25 cellular contexts compared by ENCODE assay signal in the genomic region with DNA sequence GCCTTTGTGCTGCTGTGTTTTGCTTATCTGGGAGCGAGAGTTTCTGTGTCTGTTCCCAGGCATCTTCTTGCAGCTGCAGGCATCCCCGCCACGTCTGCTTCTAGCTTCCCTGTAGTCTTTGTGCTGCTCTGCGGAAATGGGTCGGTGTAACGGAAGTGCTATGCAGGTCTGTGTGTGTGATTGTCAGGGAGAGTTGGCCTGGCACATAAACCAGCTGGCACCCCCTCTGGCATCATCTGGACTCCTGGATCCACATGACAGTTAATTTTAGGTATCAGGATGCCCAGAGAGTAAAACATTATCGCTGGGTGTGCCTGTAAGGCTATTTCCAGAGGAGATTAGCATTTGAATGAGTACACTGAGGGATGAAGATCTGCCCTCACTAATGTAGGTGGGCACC. TPM values are rescaled to one million over a fixed set of nuclear protein-coding genes. Genes with fewer than 3 reads are reported as not detected.
DNase-seq lines count a peak whose midpoint lies in the region; ATAC-seq and TF ChIP-seq lines count a peak whose summit lies in the region.
"Had no signal": no experiment of that assay in that cellular context is flagged by ENCODE, and none has a peak within 500 bp of the region (broad histone marks: within the 10 kb centered on the region; RNA-seq: fewer than 3 reads in every experiment).

No MANE protein-coding gene starts in this region.

- H3K27me3 ChIP-seq in CD8-positive, alpha-beta T cell (ENCODE audit: insufficient read depth, low read length) = no peaks in the 10 kb centered on the region
- no peaks in the 10 kb centered on the region for H3K27me3 ChIP-seq in prostate gland (replicated peaks; ENCODE audit: insufficient read depth)

- no peak for DNase-seq in activated CD8-positive, alpha-beta memory T cell treated with anti-CD3 and anti-CD28 coated beads, Interleukin-2, amount 10 ng/mL, durations not matched to agents 7 days and 5 days
- no peak for DNase-seq in activated CD8-positive, alpha-beta memory T cell treated with anti-CD3 and anti-CD28 coated beads, Interleukin-2, amount 50 U/mL, for 4 hours
- no peak for DNase-seq in CD8-positive, alpha-beta T cell
- DNase-seq in activated T-helper 1 cell treated with anti-CD3 and anti-CD28 coated beads, Interleukin-12 subunit alpha, Interleukin-12 subunit beta, Interleukin-2, Interleukin-4 antibody, amounts not matched to agents 30 ng/mL and 10 ng/mL and 1 ng/mL, durations not matched to agents 14 hours and 24 hours and 36 hours (ENCODE audit: low spot score) = no peak
- no peak for DNase-seq in naive thymus-derived CD8-positive, alpha-beta T cell
- no peak for DNase-seq in SHP77 treated with DMSO at 0.1 percent for 48 hours (lab: John Stamatoyannopoulos, UW)
- no peak for DNase-seq in prostate gland (ENCODE audit: low spot score)
- DNase-seq: ACHN; activated gamma-delta T cell; DMS53; effector CD8-positive, alpha-beta T cell; kidney glomerular epithelial cell; NCI-H1105; NCI-H2107; NCI-H69; OCI-M1; SHP77; stimulated activated CD4-positive, alpha-beta T cell treated with anti-CD3 and anti-CD28 coated beads, Interleukin-2, amount 100 ng/mL, for 24 hours; WERI-Rb-1 had no signal

- no peak for TF ChIP-seq CTCF in CD8-positive, alpha-beta T cell (IDR thresholded peaks at IDR 0.05)
- no peak for TF ChIP-seq CTCF in prostate gland (IDR thresholded peaks at IDR 0.05)

- peaks cover 19% of the 10 kb centered on the region for H3K4me1 Mint-ChIP-seq in activated CD8-positive, alpha-beta memory T cell treated with anti-CD3 and anti-CD28 coated beads, Interleukin-2, amount 10 ng/mL, durations not matched to agents 7 days and 5 days
- peaks cover 2% of the 10 kb centered on the region for H3K4me1 Mint-ChIP-seq in CD8-positive, alpha-beta T cell (ENCODE audit: low read depth)
- no peaks in the 10 kb centered on the region for H3K4me1 Mint-ChIP-seq in activated T-helper 1 cell treated with anti-CD3 and anti-CD28 coated beads, Interleukin-12 subunit alpha, Interleukin-12 subunit beta, Interleukin-2, Interleukin-4 antibody, amounts not matched to agents 30 ng/mL and 10 ng/mL and 1 ng/mL, durations not matched to agents 14 hours and 24 hours and 36 hours (ENCODE audit: low read depth)
- H3K4me1 Mint-ChIP-seq in naive thymus-derived CD8-positive, alpha-beta T cell = peaks cover 0 to 8% (median 6%) of the 10 kb centered on the region in 4 donors

- peak overlapping the region; percentile 63 for H3K4me3 Mint-ChIP-seq in activated CD8-positive, alpha-beta memory T cell treated with anti-CD3 and anti-CD28 coated beads, Interleukin-2, amount 10 ng/mL, durations not matched to agents 7 days and 5 days
- peak overlapping the region; percentile 58 for H3K4me3 Mint-ChIP-seq in CD8-positive, alpha-beta T cell
- H3K4me3 Mint-ChIP-seq in activated T-helper 1 cell treated with anti-CD3 and anti-CD28 coated beads, Interleukin-12 subunit alpha, Interleukin-12 subunit beta, Interleukin-2, Interleukin-4 antibody, amounts not matched to agents 30 ng/mL and 10 ng/mL and 1 ng/mL, durations not matched to agents 14 hours and 24 hours and 36 hours = peak overlapping the region; percentile 68
- H3K4me3 Mint-ChIP-seq in naive thymus-derived CD8-positive, alpha-beta T cell = peak overlapping the region in 9 of 10 donors; percentile 43 to 89 (median 77)

- H3K36me3 Mint-ChIP-seq in activated CD8-positive, alpha-beta memory T cell treated with anti-CD3 and anti-CD28 coated beads, Interleukin-2, amount 10 ng/mL, durations not matched to agents 7 days and 5 days = peaks cover 2% of the 10 kb centered on the region
- H3K36me3 Mint-ChIP-seq in CD8-positive, alpha-beta T cell = no peaks in the 10 kb centered on the region
- H3K36me3 Mint-ChIP-seq in activated T-helper 1 cell treated with anti-CD3 and anti-CD28 coated beads, Interleukin-12 subunit alpha, Interleukin-12 subunit beta, Interleukin-2, Interleukin-4 antibody, amounts not matched to agents 30 ng/mL and 10 ng/mL and 1 ng/mL, durations not matched to agents 14 hours and 24 hours and 36 hours (ENCODE audit: low read depth) = no peaks in the 10 kb centered on the region
- no peaks in the 10 kb centered on the region for H3K36me3 Mint-ChIP-seq in naive thymus-derived CD8-positive, alpha-beta T cell

- peak overlapping the region; percentile 76 for H3K27ac Mint-ChIP-seq in activated CD8-positive, alpha-beta memory T cell treated with anti-CD3 and anti-CD28 coated beads, Interleukin-2, amount 10 ng/mL, durations not matched to agents 7 days and 5 days
- peak overlapping the region; percentile 80 for H3K27ac Mint-ChIP-seq in CD8-positive, alpha-beta T cell
- peak overlapping the region; percentile 1 for H3K27ac Mint-ChIP-seq in activated T-helper 1 cell treated with anti-CD3 and anti-CD28 coated beads, Interleukin-12 subunit alpha, Interleukin-12 subunit beta, Interleukin-2, Interleukin-4 antibody, amounts not matched to agents 30 ng/mL and 10 ng/mL and 1 ng/mL, durations not matched to agents 14 hours and 24 hours and 36 hours
- peak overlapping the region in 4 of 10 donors; percentile 69 to 92 (median 86) for H3K27ac Mint-ChIP-seq in naive thymus-derived CD8-positive, alpha-beta T cell

- H3K36me3 ChIP-seq in CD8-positive, alpha-beta T cell (ENCODE audit: insufficient read depth, low read length) = no peaks in the 10 kb centered on the region
- H3K36me3 ChIP-seq in prostate gland = no peaks in the 10 kb centered on the region
- H3K36me3 ChIP-seq: gastroesophageal sphincter, tibial nerve, WERI-Rb-1 had no signal

- no peak for ATAC-seq in activated CD8-positive, alpha-beta memory T cell treated with anti-CD3 and anti-CD28 coated beads, Interleukin-2, amount 10 ng/mL, durations not matched to agents 7 days and 5 days
- ATAC-seq in CD8-positive, alpha-beta T cell = no peak
- peak; percentile 61 to 69 for ATAC-seq in naive thymus-derived CD8-positive, alpha-beta T cell
- no peak for ATAC-seq in GM18858 (IDR thresholded peaks at IDR 0.05; ENCODE audit: unreplicated experiment)
- ATAC-seq: esophagus mucosa, gastroesophageal sphincter had no signal

- WGBS in prostate gland = 71% methylated on average over 7 of the region's 7 CpGs

- H3K27ac ChIP-seq in CD8-positive, alpha-beta T cell (ENCODE audit: low read depth, low read length) = no peak overlapping the region
- H3K27ac ChIP-seq in prostate gland = no peak overlapping the region
- H3K27ac ChIP-seq: C4-2B, gastroesophageal sphincter, tibial nerve, WERI-Rb-1 had no signal

- CTCF ChIA-PET in activated CD8-positive, alpha-beta memory T cell treated with anti-CD3 and anti-CD28 coated beads, Interleukin-2, amount 10 ng/mL, durations not matched to agents 7 days and 5 days (lab: Charles Lee) = interaction anchor here (0.9 to 3.0 kb wide), 5 partner anchors 9 to 15 kb away, joined by 3 to 16 read pairs (median 4); no protein-coding TSS in a partner anchor
- CTCF ChIA-PET in CD8-positive, alpha-beta T cell (lab: Charles Lee) = interaction anchor here (0.8 to 1.7 kb wide), 3 partner anchors 11 to 103 kb away, joined by 3 to 4 read pairs (median 3); no protein-coding TSS in a partner anchor

- H3K4me1 ChIP-seq in CD8-positive, alpha-beta T cell (ENCODE audit: insufficient read depth, low read length) = no peaks in the 10 kb centered on the region
- H3K4me1 ChIP-seq in prostate gland (replicated peaks) = no peaks in the 10 kb centered on the region
- H3K4me1 ChIP-seq: gastroesophageal sphincter, tibial nerve had no signal

- no peaks in the 10 kb centered on the region for H3K9me3 Mint-ChIP-seq in activated CD8-positive, alpha-beta memory T cell treated with anti-CD3 and anti-CD28 coated beads, Interleukin-2, amount 10 ng/mL, durations not matched to agents 7 days and 5 days (ENCODE audit: low read depth)
- H3K9me3 Mint-ChIP-seq in CD8-positive, alpha-beta T cell = no peaks in the 10 kb centered on the region
- no peaks in the 10 kb centered on the region for H3K9me3 Mint-ChIP-seq in activated T-helper 1 cell treated with anti-CD3 and anti-CD28 coated beads, Interleukin-12 subunit alpha, Interleukin-12 subunit beta, Interleukin-2, Interleukin-4 antibody, amounts not matched to agents 30 ng/mL and 10 ng/mL and 1 ng/mL, durations not matched to agents 14 hours and 24 hours and 36 hours
- H3K9me3 Mint-ChIP-seq in naive thymus-derived CD8-positive, alpha-beta T cell = no peaks in the 10 kb centered on the region

- H3K27me3 Mint-ChIP-seq in activated CD8-positive, alpha-beta memory T cell treated with anti-CD3 and anti-CD28 coated beads, Interleukin-2, amount 10 ng/mL, durations not matched to agents 7 days and 5 days = peaks cover 22% of the 10 kb centered on the region
- H3K27me3 Mint-ChIP-seq in CD8-positive, alpha-beta T cell (ENCODE audit: low read depth) = no peaks in the 10 kb centered on the region
- peaks cover 18% of the 10 kb centered on the region for H3K27me3 Mint-ChIP-seq in activated T-helper 1 cell treated with anti-CD3 and anti-CD28 coated beads, Interleukin-12 subunit alpha, Interleukin-12 subunit beta, Interleukin-2, Interleukin-4 antibody, amounts not matched to agents 30 ng/mL and 10 ng/mL and 1 ng/mL, durations not matched to agents 14 hours and 24 hours and 36 hours (ENCODE audit: insufficient read depth)
- H3K27me3 Mint-ChIP-seq in naive thymus-derived CD8-positive, alpha-beta T cell = peaks cover 0 to 4% (median 0%) of the 10 kb centered on the region in 5 donors

- TF ChIP-seq POLR2A in prostate gland (IDR thresholded peaks at IDR 0.05) = no peak

- no peaks in the 10 kb centered on the region for H3K9me3 ChIP-seq in CD8-positive, alpha-beta T cell (ENCODE audit: low read length)
- H3K9me3 ChIP-seq in prostate gland = no peaks in the 10 kb centered on the region
- H3K9me3 ChIP-seq: gastroesophageal sphincter, tibial nerve had no signal

- intact Hi-C loops in CD8-positive, alpha-beta T cell (cut with DNase I, micrococcal nuclease) = no loop called here
- intact Hi-C loops in activated T-helper 1 cell treated with anti-CD3 and anti-CD28 coated beads, Interleukin-12 subunit alpha, Interleukin-12 subunit beta, Interleukin-2, Interleukin-4 antibody, amounts not matched to agents 30 ng/mL and 10 ng/mL and 1 ng/mL, durations not matched to agents 14 hours and 24 hours and 36 hours (cut with micrococcal nuclease) = no loop called here
- intact Hi-C loops in prostate gland (cut with DNase I) = no loop called here

- H3K4me3 ChIP-seq in CD8-positive, alpha-beta T cell (ENCODE audit: low read depth, low read length) = no peak overlapping the region
- no peak overlapping the region for H3K4me3 ChIP-seq in prostate gland
- H3K4me3 ChIP-seq: gastroesophageal sphincter, tibial nerve had no signal

- POLR2A ChIA-PET in CD8-positive, alpha-beta T cell (lab: Charles Lee) = interaction anchor here (0.6 to 0.7 kb wide), 2 partner anchors 10 to 847 kb away, joined by 3 read pairs; no protein-coding TSS in a partner anchor
- POLR2A ChIA-PET in naive thymus-derived CD8-positive, alpha-beta T cell (lab: Charles Lee) = interaction anchor here (0.6 to 1.1 kb wide), 3 partner anchors 15 to 61 kb away, joined by 3 read pairs; no protein-coding TSS in a partner anchor

RNA-seq across cellular contexts. Expression of gene OASL, which starts 9.4 kb away (rescaled TPM):
- 100 to 1,000 TPM in 1 of 2 experiments, 10 to 100 TPM in 1; 55.3 to 135 TPM for total RNA-seq in activated CD8-positive, alpha-beta memory T cell treated with anti-CD3 and anti-CD28 coated beads, Interleukin-2, amount 10 ng/mL, durations not matched to agents 7 days and 5 days
- total RNA-seq in CD8-positive, alpha-beta T cell = 10 to 100 TPM; 34.5 to 36.5 TPM
- total RNA-seq in activated T-helper 1 cell treated with anti-CD3 and anti-CD28 coated beads, Interleukin-12 subunit alpha, Interleukin-12 subunit beta, Interleukin-2, Interleukin-4 antibody, amounts not matched to agents 30 ng/mL and 10 ng/mL and 1 ng/mL, durations not matched to agents 14 hours and 24 hours and 36 hours = 2.4 and 3.1 TPM in 2 replicates
- 1 to 10 TPM; 1.6 to 1.9 TPM for total RNA-seq in naive thymus-derived CD8-positive, alpha-beta T cell
- polyA plus RNA-seq in naive thymus-derived CD8-positive, alpha-beta T cell = 10 to 100 TPM in 1 of 3 donors, 1 to 10 TPM in 2; 1.9 to 11.2 (median 3.0) TPM
- under 1 TPM; 0.14 to 0.91 TPM for total RNA-seq in prostate gland
- total RNA-seq: chondrocyte had no signal

RNA-seq across cellular contexts. Expression of gene C12orf43, which starts 32.2 kb away (rescaled TPM):
- 10 to 100 TPM; 16.4 to 24.6 TPM for total RNA-seq in activated CD8-positive, alpha-beta memory T cell treated with anti-CD3 and anti-CD28 coated beads, Interleukin-2, amount 10 ng/mL, durations not matched to agents 7 days and 5 days
- total RNA-seq in CD8-positive, alpha-beta T cell = 10 to 100 TPM; 20.7 to 21.4 TPM
- total RNA-seq in activated T-helper 1 cell treated with anti-CD3 and anti-CD28 coated beads, Interleukin-12 subunit alpha, Interleukin-12 subunit beta, Interleukin-2, Interleukin-4 antibody, amounts not matched to agents 30 ng/mL and 10 ng/mL and 1 ng/mL, durations not matched to agents 14 hours and 24 hours and 36 hours = 34.6 and 35.3 TPM in 2 replicates
- total RNA-seq in naive thymus-derived CD8-positive, alpha-beta T cell = 10 to 100 TPM; 18.1 to 21.3 TPM
- polyA plus RNA-seq in naive thymus-derived CD8-positive, alpha-beta T cell = 10 to 100 TPM; 23.4 to 26.0 (median 25.4) TPM
- 10 to 100 TPM; 13.8 to 15.2 TPM for total RNA-seq in prostate gland

Comparison
In these comparisons a context has a peak if more than half of its experiments do, and no peak if none do; other contexts are left out.
1. ATAC-seq: peak in naive thymus-derived CD8-positive, alpha-beta T cell (2 of 2); none in activated CD8-positive, alpha-beta memory T cell treated with anti-CD3 and anti-CD28 coated beads, Interleukin-2, amount 10 ng/mL, durations not matched to agents 7 days and 5 days (single experiment), CD8-positive, alpha-beta T cell (single experiment) and GM18858 (single experiment).
2. Peak in every context shown above with its lines, with median percentiles within 50 percentile points of each other: H3K4me3 Mint-ChIP-seq.